26 cellular contexts compared by ENCODE assay signal in genomic region chr17:60049936-60050335, GRCh38. TPM values are rescaled to one million over a fixed set of nuclear protein-coding genes. Genes with fewer than 3 reads are reported as not detected.
DNase-seq lines count a peak whose midpoint lies in the region; ATAC-seq, FAIRE-seq and TF ChIP-seq lines count a peak whose summit lies in the region.
"Had no signal": no experiment of that assay in that cellular context is flagged by ENCODE, and none has a peak within 500 bp of the region (broad histone marks: within the 10 kb centered on the region; RNA-seq: fewer than 3 reads in every experiment).

No MANE protein-coding gene starts in this region.

- H3K36me3 ChIP-seq in thyroid gland = peaks cover 62 to 79% of the 10 kb centered on the region in 2 donors
- H3K36me3 ChIP-seq in small intestine (ENCODE audit: control insufficient read depth in 2 of 2, insufficient read depth in 2 of 2, low read length in 2 of 2) = peaks cover 20 to 32% of the 10 kb centered on the region in 2 donors

- DNase-seq in NCI-H524 (lab: John Stamatoyannopoulos, UW) (peak; percentile 22 to 37), NCI-H524 treated with DMSO at 0.1 percent for 48 hours (lab: John Stamatoyannopoulos, UW) (no peak), amniotic epithelial cell (ENCODE audit: low read depth) (peak; percentile 73), glutamatergic neuron (peak; percentile 32), thyroid gland (no peak), T-helper 17 cell (no peak), small intestine (no peak)
- DNase-seq: AML-193; C1 segment of cervical spinal cord; CD8-positive, alpha-beta T cell; DND-41; Kasumi-1; NCI-H1417; NCI-H1694 treated with DMSO at 0.1 percent for 48 hours; NCI-H2081 treated with DMSO at 0.1 percent for 48 hours; NCI-H2171 treated with DMSO at 0.1 percent for 48 hours; NCI-H446; NCI-H69; PC-9; RPMI8226; SHP77; SK-N-SH had no signal

- H3K36me3 Mint-ChIP-seq in glutamatergic neuron (ENCODE audit: unreplicated experiment) (peaks cover 11% of the 10 kb centered on the region), T-helper 17 cell (ENCODE audit: low read depth) (peaks cover 11% of the 10 kb centered on the region)

- H3K4me3 Mint-ChIP-seq in glutamatergic neuron (ENCODE audit: unreplicated experiment) = no peak overlapping the region
- H3K4me3 Mint-ChIP-seq in T-helper 17 cell = no peak overlapping the region
- H3K4me3 Mint-ChIP-seq: CD8-positive, alpha-beta T cell had no signal

- no peak for TF ChIP-seq POLR2A in thyroid gland (IDR thresholded peaks at IDR 0.05)

- H3K4me1 ChIP-seq in thyroid gland = no peaks in the 10 kb centered on the region
- no peaks in the 10 kb centered on the region for H3K4me1 ChIP-seq in small intestine (ENCODE audit: control insufficient read depth in 2 of 2, insufficient read depth in 1 of 2, low read depth in 1 of 2, low read length in 1 of 2)

- H3K4me3 ChIP-seq in thyroid gland (replicated peaks in 1 of 3) (no peak overlapping the region), small intestine (ENCODE audit: low read depth in 1 of 2, low read length in 2 of 2) (no peak overlapping the region)
- H3K4me3 ChIP-seq: PC-9 had no signal

- FAIRE-seq in small intestine (lab: Jason Lieb, UNC) = no peak
- FAIRE-seq: G401.6, GM12892 had no signal

- no peak overlapping the region for H3K27ac Mint-ChIP-seq in glutamatergic neuron (ENCODE audit: unreplicated experiment)
- no peak overlapping the region for H3K27ac Mint-ChIP-seq in T-helper 17 cell
- H3K27ac Mint-ChIP-seq: CD8-positive, alpha-beta T cell had no signal

- ATAC-seq in T-helper 17 cell (no peak), GM19467 (IDR thresholded peaks at IDR 0.05; ENCODE audit: unreplicated experiment) (no peak)
- ATAC-seq: CD8-positive, alpha-beta T cell had no signal

- H3K27me3 Mint-ChIP-seq in glutamatergic neuron (ENCODE audit: unreplicated experiment) = no peaks in the 10 kb centered on the region
- H3K27me3 Mint-ChIP-seq in T-helper 17 cell = no peaks in the 10 kb centered on the region

- 94 to 100% methylated on average over 1 of the region's 1 CpG for WGBS in thyroid gland, 2 donors
- 95 to 100% (median 95%) methylated on average over 1 of the region's 1 CpG for WGBS in small intestine, 3 donors

- no peaks in the 10 kb centered on the region for H3K9me3 Mint-ChIP-seq in glutamatergic neuron (ENCODE audit: unreplicated experiment)
- H3K9me3 Mint-ChIP-seq: CD8-positive, alpha-beta T cell had no signal

- TF ChIP-seq CTCF in glutamatergic neuron (IDR thresholded peaks at IDR 0.05; ENCODE audit: partially characterized antibody, unreplicated experiment) = no peak
- no peak for TF ChIP-seq CTCF in thyroid gland (IDR thresholded peaks at IDR 0.05)

- H3K9me3 ChIP-seq in thyroid gland (no peaks in the 10 kb centered on the region), T-helper 17 cell (ENCODE audit: control insufficient read depth, low read length, poor library complexity, severe bottlenecking) (no peaks in the 10 kb centered on the region), small intestine (ENCODE audit: control insufficient read depth, low read depth) (no peaks in the 10 kb centered on the region)
- H3K9me3 ChIP-seq: SK-N-SH had no signal

- no peaks in the 10 kb centered on the region for H3K4me1 Mint-ChIP-seq in glutamatergic neuron (ENCODE audit: low read depth, unreplicated experiment)
- no peaks in the 10 kb centered on the region for H3K4me1 Mint-ChIP-seq in T-helper 17 cell

- intact Hi-C loops in thyroid gland (cut with DNase I) = no loop called here

- H3K27me3 ChIP-seq in thyroid gland (no peaks in the 10 kb centered on the region), small intestine (ENCODE audit: control insufficient read depth in 2 of 2, insufficient read depth in 2 of 2, low read length in 2 of 2) (no peaks in the 10 kb centered on the region)

- H3K27ac ChIP-seq in thyroid gland (no peak overlapping the region), small intestine (ENCODE audit: low read depth in 1 of 2, low read length in 1 of 2) (no peak overlapping the region)
- H3K27ac ChIP-seq: 22Rv1, PC-9 had no signal

RNA-seq across cellular contexts. Expression of gene HEATR6, which starts 28.8 kb away (rescaled TPM):
- total RNA-seq in glutamatergic neuron (ENCODE audit: unreplicated experiment) (28.0 TPM), thyroid gland (10 to 100 TPM; 12.3 to 26.2 (median 19.9) TPM), T-helper 17 cell (10 to 100 TPM; 13.7 to 18.5 TPM)
- polyA plus RNA-seq in small intestine = 1 to 10 TPM; 2.2 to 4.9 (median 2.4) TPM

Comparison
In these comparisons a context has a peak if more than half of its experiments do, and no peak if none do; other contexts are left out.
1. DNase-seq: peak in NCI-H524 (2 of 2), amniotic epithelial cell (single experiment) and glutamatergic neuron (single experiment); none in NCI-H524 treated with DMSO at 0.1 percent for 48 hours (single experiment), thyroid gland (0 of 2), T-helper 17 cell (0 of 3) and small intestine (single experiment).